In genomic region chr17:82281502-82282238, GRCh38 we compare ENCODE assay signal across 11 cellular contexts. TPM values are rescaled to one million over a fixed set of nuclear protein-coding genes. Genes with fewer than 3 reads are reported as not detected.
DNase-seq lines count a peak whose midpoint lies in the region; ATAC-seq and TF ChIP-seq lines count a peak whose summit lies in the region.
"Had no signal": no experiment of that assay in that cellular context is flagged by ENCODE, and none has a peak within 500 bp of the region (broad histone marks: within the 10 kb centered on the region; RNA-seq: fewer than 3 reads in every experiment).

No MANE protein-coding gene starts in this region.

- no peak for TF ChIP-seq POLR2A in gastrocnemius medialis (IDR thresholded peaks at IDR 0.05)

- H3K9me3 ChIP-seq in gastrocnemius medialis: no peaks in the 10 kb centered on the region
- H3K9me3 ChIP-seq: heart right ventricle had no signal

- ATAC-seq in activated CD4-positive, alpha-beta T cell treated with anti-CD3 and anti-CD28 coated beads for 36 hours: peak; percentile 73
- ATAC-seq in WTC11 (no peak), GM21786 (IDR thresholded peaks at IDR 0.05; ENCODE audit: unreplicated experiment) (no peak), gastrocnemius medialis (no peak)

- H3K4me3 ChIP-seq in gastrocnemius medialis: no peak overlapping the region
- H3K4me3 ChIP-seq: heart right ventricle had no signal

- H3K4me3 Mint-ChIP-seq in activated CD4-positive, alpha-beta T cell treated with anti-CD3 and anti-CD28 coated beads for 36 hours: peak overlapping the region; percentile 7
- no peak overlapping the region for H3K4me3 Mint-ChIP-seq in activated CD4-positive, alpha-beta T cell treated with anti-CD3 and anti-CD28 coated beads, Interleukin-2, amount 10 ng/mL, durations not matched to agents 24 days and 14 days
- no peak overlapping the region for H3K4me3 Mint-ChIP-seq in WTC11
- peak overlapping the region; percentile 12 to 61 (median 29) for H3K4me3 Mint-ChIP-seq in immature natural killer cell

- no peaks in the 10 kb centered on the region for H3K9me3 Mint-ChIP-seq in activated CD4-positive, alpha-beta T cell treated with anti-CD3 and anti-CD28 coated beads for 36 hours (ENCODE audit: low read depth)
- H3K9me3 Mint-ChIP-seq in activated CD4-positive, alpha-beta T cell treated with anti-CD3 and anti-CD28 coated beads, Interleukin-2, amount 10 ng/mL, durations not matched to agents 24 days and 14 days: no peaks in the 10 kb centered on the region
- H3K9me3 Mint-ChIP-seq in WTC11 (no peaks in the 10 kb centered on the region), immature natural killer cell (no peaks in the 10 kb centered on the region)

- DNase-seq in activated CD4-positive, alpha-beta T cell treated with anti-CD3 and anti-CD28 coated beads for 36 hours: peak; percentile 79
- DNase-seq in activated CD4-positive, alpha-beta T cell treated with anti-CD3 and anti-CD28 coated beads, Interleukin-2, amount 10 ng/mL, durations not matched to agents 24 days and 14 days: no peak
- DNase-seq in WTC11 (ENCODE audit: low spot score): no peak
- peak; percentile 58 to 62 (median 60) for DNase-seq in immature natural killer cell
- peak; percentile 47 to 65 for DNase-seq in stimulated activated CD8-positive, alpha-beta memory T cell treated with anti-CD3 and anti-CD28 coated beads, Interleukin-7, amount 100 ng/mL, for 4 hours (ENCODE audit: low read depth in 2 of 2)
- no peak for DNase-seq in gastrocnemius medialis
- DNase-seq in NCI-H2171 treated with DMSO at 0.1 percent for 48 hours (lab: John Stamatoyannopoulos, UW): no peak
- DNase-seq: heart right ventricle, NCI-H526, retina had no signal

- H3K27me3 ChIP-seq in gastrocnemius medialis: no peaks in the 10 kb centered on the region
- H3K27me3 ChIP-seq: heart right ventricle had no signal

- intact Hi-C loops in activated CD4-positive, alpha-beta T cell treated with anti-CD3 and anti-CD28 coated beads for 36 hours (cut with DNase I, micrococcal nuclease): no loop called here
- intact Hi-C loops in activated CD4-positive, alpha-beta T cell treated with anti-CD3 and anti-CD28 coated beads, Interleukin-2, amount 10 ng/mL, durations not matched to agents 24 days and 14 days (cut with micrococcal nuclease): no loop called here
- intact Hi-C loops in gastrocnemius medialis (cut with DNase I; ENCODE audit: low total_unique reads): no loop called here

- CTCF ChIA-PET in activated CD4-positive, alpha-beta T cell treated with anti-CD3 and anti-CD28 coated beads for 36 hours (lab: Charles Lee): interaction anchor here (1.0 to 1.7 kb wide), 4 partner anchors 11 to 44 kb away, joined by 3 to 6 read pairs (median 4); no protein-coding TSS in a partner anchor
- CTCF ChIA-PET in WTC11 (lab: Charles Lee): interaction anchor here (1.0 kb wide), 1 partner anchor 23 kb away, joined by 4 read pairs; no protein-coding TSS in a partner anchor

- H3K36me3 Mint-ChIP-seq in activated CD4-positive, alpha-beta T cell treated with anti-CD3 and anti-CD28 coated beads for 36 hours (ENCODE audit: low read depth): no peaks in the 10 kb centered on the region
- no peaks in the 10 kb centered on the region for H3K36me3 Mint-ChIP-seq in activated CD4-positive, alpha-beta T cell treated with anti-CD3 and anti-CD28 coated beads, Interleukin-2, amount 10 ng/mL, durations not matched to agents 24 days and 14 days (ENCODE audit: low read depth)
- H3K36me3 Mint-ChIP-seq in WTC11 (no peaks in the 10 kb centered on the region), immature natural killer cell (no peaks in the 10 kb centered on the region)

- no peaks in the 10 kb centered on the region for H3K4me1 ChIP-seq in gastrocnemius medialis

- in situ Hi-C loops in gastrocnemius medialis (cut with MboI; ENCODE audit: low sequenced_read_pairs in 4 of 4): no loop called here

- TF ChIP-seq CTCF in WTC11 (IDR thresholded peaks at IDR 0.05) (no peak), gastrocnemius medialis (IDR thresholded peaks at IDR 0.05 in 4 of 5, conservative IDR thresholded peaks at IDR 0.05 in 1 of 5) (no peak)

- H3K27ac Mint-ChIP-seq in activated CD4-positive, alpha-beta T cell treated with anti-CD3 and anti-CD28 coated beads for 36 hours: no peak overlapping the region
- H3K27ac Mint-ChIP-seq in activated CD4-positive, alpha-beta T cell treated with anti-CD3 and anti-CD28 coated beads, Interleukin-2, amount 10 ng/mL, durations not matched to agents 24 days and 14 days: no peak overlapping the region
- H3K27ac Mint-ChIP-seq in WTC11 (no peak overlapping the region), immature natural killer cell (peak overlapping the region; percentile 2 to 83 (median 46))

- no peaks in the 10 kb centered on the region for H3K36me3 ChIP-seq in gastrocnemius medialis

- POLR2A ChIA-PET in activated CD4-positive, alpha-beta T cell treated with anti-CD3 and anti-CD28 coated beads for 36 hours (lab: Charles Lee): interaction anchor here (2.0 kb wide), 1 partner anchor 16 kb away, joined by 7 read pairs; no protein-coding TSS in a partner anchor
- POLR2A ChIA-PET in WTC11 (lab: Charles Lee): no interaction called here

- no peak overlapping the region for H3K27ac ChIP-seq in gastrocnemius medialis
- H3K27ac ChIP-seq: heart right ventricle had no signal

- H3K4me1 Mint-ChIP-seq in activated CD4-positive, alpha-beta T cell treated with anti-CD3 and anti-CD28 coated beads for 36 hours: peaks cover 27% of the 10 kb centered on the region
- H3K4me1 Mint-ChIP-seq in activated CD4-positive, alpha-beta T cell treated with anti-CD3 and anti-CD28 coated beads, Interleukin-2, amount 10 ng/mL, durations not matched to agents 24 days and 14 days: peaks cover 13% of the 10 kb centered on the region
- H3K4me1 Mint-ChIP-seq in WTC11: peaks cover 22% of the 10 kb centered on the region
- H3K4me1 Mint-ChIP-seq in immature natural killer cell: peaks cover 20 to 28% of the 10 kb centered on the region in 2 donors

- no peaks in the 10 kb centered on the region for H3K27me3 Mint-ChIP-seq in activated CD4-positive, alpha-beta T cell treated with anti-CD3 and anti-CD28 coated beads for 36 hours
- H3K27me3 Mint-ChIP-seq in activated CD4-positive, alpha-beta T cell treated with anti-CD3 and anti-CD28 coated beads, Interleukin-2, amount 10 ng/mL, durations not matched to agents 24 days and 14 days: peaks cover 2% of the 10 kb centered on the region
- peaks cover 3% of the 10 kb centered on the region for H3K27me3 Mint-ChIP-seq in WTC11 (ENCODE audit: low read depth)
- peaks cover 3 to 7% (median 7%) of the 10 kb centered on the region in 3 donors for H3K27me3 Mint-ChIP-seq in immature natural killer cell (ENCODE audit: low read depth in 3 of 3)

TF ChIP-seq in WTC11, 78 proteins besides CTCF, POLR2A, EP300 and RAD21:
- TF ChIP-seq ATF2 (CRISPR knock-in tag; IDR thresholded peaks at IDR 0.05; ENCODE audit: borderline replicate concordance, low read depth): no peak
- TF ChIP-seq FOXP1 (CRISPR knock-in tag; IDR thresholded peaks at IDR 0.05; ENCODE audit: borderline replicate concordance): peak; percentile 52; the same call in 1 of the 2 replicates

RNA-seq across cellular contexts. Expression of gene CSNK1D, which starts 8.2 kb away (rescaled TPM):
- total RNA-seq in activated CD4-positive, alpha-beta T cell treated with anti-CD3 and anti-CD28 coated beads for 36 hours: 100 to 1,000 TPM; 118 to 182 TPM
- total RNA-seq in activated CD4-positive, alpha-beta T cell treated with anti-CD3 and anti-CD28 coated beads, Interleukin-2, amount 10 ng/mL, durations not matched to agents 24 days and 14 days: 137 and 146 TPM in 2 replicates
- total RNA-seq in WTC11 (2021): 101 to 111 TPM (median 107 TPM) in 3 replicates
- polyA plus RNA-seq in immature natural killer cell: 100 to 1,000 TPM in 1 of 3 donors, 10 to 100 TPM in 2; 48.9 to 130 (median 55.9) TPM
- total RNA-seq in gastrocnemius medialis: 10 to 100 TPM; 34.0 to 55.2 (median 47.3) TPM

RNA-seq across cellular contexts. Expression of gene CD7, which starts 35.7 kb away (rescaled TPM):
- 100 to 1,000 TPM; 614 to 725 TPM for total RNA-seq in activated CD4-positive, alpha-beta T cell treated with anti-CD3 and anti-CD28 coated beads for 36 hours
- 413 and 415 TPM in 2 replicates for total RNA-seq in activated CD4-positive, alpha-beta T cell treated with anti-CD3 and anti-CD28 coated beads, Interleukin-2, amount 10 ng/mL, durations not matched to agents 24 days and 14 days
- total RNA-seq in WTC11 (2021): 0.74 to 1.3 TPM (median 0.92 TPM) in 3 replicates
- polyA plus RNA-seq in immature natural killer cell: 100 to 1,000 TPM; 278 to 589 (median 370) TPM
- total RNA-seq in gastrocnemius medialis: 1 to 10 TPM in 1 of 4 donors, not detected in 3; 1.7 TPM

RNA-seq across cellular contexts. Expression of gene SECTM1, which starts 51.9 kb away (rescaled TPM):
- total RNA-seq in activated CD4-positive, alpha-beta T cell treated with anti-CD3 and anti-CD28 coated beads for 36 hours: 10 to 100 TPM in 1 of 2 experiments, 1 to 10 TPM in 1; 9.0 to 10.9 TPM
- total RNA-seq in activated CD4-positive, alpha-beta T cell treated with anti-CD3 and anti-CD28 coated beads, Interleukin-2, amount 10 ng/mL, durations not matched to agents 24 days and 14 days: 4.3 and 4.6 TPM in 2 replicates
- total RNA-seq in WTC11 (2021) (0.14 to 0.57 TPM (median 0.22 TPM) in 3 replicates), gastrocnemius medialis (1 to 10 TPM; 3.3 to 9.5 (median 5.6) TPM)
- polyA plus RNA-seq in immature natural killer cell: 1 to 10 TPM in 2 of 3 donors, not detected in 1; 2.7 to 3.6 TPM

RNA-seq across cellular contexts. Expression of gene SLC16A3, which starts 52.8 kb away (rescaled TPM):
- total RNA-seq in activated CD4-positive, alpha-beta T cell treated with anti-CD3 and anti-CD28 coated beads for 36 hours: 100 to 1,000 TPM in 1 of 2 experiments, 10 to 100 TPM in 1; 93.2 to 157 TPM
- total RNA-seq in activated CD4-positive, alpha-beta T cell treated with anti-CD3 and anti-CD28 coated beads, Interleukin-2, amount 10 ng/mL, durations not matched to agents 24 days and 14 days: 162 and 171 TPM in 2 replicates
- total RNA-seq in WTC11 (2021) (28.7 to 65.3 TPM (median 58.5 TPM) in 3 replicates), gastrocnemius medialis (100 to 1,000 TPM in 2 of 4 donors, 10 to 100 TPM in 2; 46.0 to 173 (median 126) TPM)
- 10 to 100 TPM in 1 of 3 donors, 1 to 10 TPM in 2; 5.8 to 12.2 (median 6.8) TPM for polyA plus RNA-seq in immature natural killer cell

Comparison
In these comparisons a context has a peak if more than half of its experiments do, and no peak if none do; other contexts are left out.
1. DNase-seq: peak in activated CD4-positive, alpha-beta T cell treated with anti-CD3 and anti-CD28 coated beads for 36 hours (single experiment), immature natural killer cell (3 of 3) and stimulated activated CD8-positive, alpha-beta memory T cell treated with anti-CD3 and anti-CD28 coated beads, Interleukin-7, amount 100 ng/mL, for 4 hours (2 of 2); none in activated CD4-positive, alpha-beta T cell treated with anti-CD3 and anti-CD28 coated beads, Interleukin-2, amount 10 ng/mL, durations not matched to agents 24 days and 14 days (single experiment), WTC11 (single experiment), gastrocnemius medialis (0 of 2) and NCI-H2171 treated with DMSO at 0.1 percent for 48 hours (single experiment).
2. H3K4me3 Mint-ChIP-seq: peak in activated CD4-positive, alpha-beta T cell treated with anti-CD3 and anti-CD28 coated beads for 36 hours (single experiment) and immature natural killer cell (5 of 5); none in activated CD4-positive, alpha-beta T cell treated with anti-CD3 and anti-CD28 coated beads, Interleukin-2, amount 10 ng/mL, durations not matched to agents 24 days and 14 days (single experiment) and WTC11 (single experiment).
3. H3K27ac Mint-ChIP-seq: peak in immature natural killer cell (6 of 6); none in activated CD4-positive, alpha-beta T cell treated with anti-CD3 and anti-CD28 coated beads for 36 hours (single experiment), activated CD4-positive, alpha-beta T cell treated with anti-CD3 and anti-CD28 coated beads, Interleukin-2, amount 10 ng/mL, durations not matched to agents 24 days and 14 days (single experiment) and WTC11 (single experiment).
4. RNA of gene CD7, which starts 35.7 kb away (total RNA-seq): 614 to 725 TPM in activated CD4-positive, alpha-beta T cell treated with anti-CD3 and anti-CD28 coated beads for 36 hours and 413 to 415 TPM in activated CD4-positive, alpha-beta T cell treated with anti-CD3 and anti-CD28 coated beads, Interleukin-2, amount 10 ng/mL, durations not matched to agents 24 days and 14 days; 0.74 to 1.3 TPM in WTC11 and 1.7 TPM in gastrocnemius medialis; every median in the first group is over 100 times any median in the second.